8 cellular contexts compared by ENCODE assay signal in the genomic region with DNA sequence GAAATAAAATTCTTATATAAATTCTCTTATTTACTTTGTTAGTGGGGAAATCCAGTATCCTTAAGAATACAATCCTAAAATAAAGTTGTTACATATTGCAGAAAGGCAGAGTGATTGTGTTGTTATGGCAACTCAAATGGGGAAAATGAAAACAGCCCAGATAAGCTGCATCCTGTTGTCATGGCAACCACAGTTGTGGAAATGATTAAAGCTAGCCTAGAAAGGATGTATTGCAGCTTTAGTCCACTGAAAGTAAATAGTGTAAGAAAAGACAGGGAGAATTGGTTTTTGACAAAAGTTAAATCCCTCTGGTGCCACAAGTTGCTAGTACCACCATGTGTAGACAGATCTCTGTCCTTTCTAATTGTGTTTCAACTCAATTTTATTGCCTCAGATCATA. TPM values are rescaled to one million over a fixed set of nuclear protein-coding genes. Genes with fewer than 3 reads are reported as not detected.
DNase-seq lines count a peak whose midpoint lies in the region; ATAC-seq and TF ChIP-seq lines count a peak whose summit lies in the region.

No MANE protein-coding gene starts in this region.

- H3K27me3 ChIP-seq in right cardiac atrium (ENCODE audit: control insufficient read depth, insufficient read depth): no peaks in the 10 kb centered on the region

- H3K4me3 ChIP-seq in right cardiac atrium (ENCODE audit: low read length): no peak overlapping the region

- intact Hi-C loops in right cardiac atrium (cut with DNase I): no loop called here

- H3K4me1 ChIP-seq in right cardiac atrium (ENCODE audit: control insufficient read depth, insufficient read depth, low read length): peaks cover 5% of the 10 kb centered on the region

- ATAC-seq in right cardiac atrium (peak; percentile 70 to 85), GM21526 (IDR thresholded peaks at IDR 0.05; ENCODE audit: low FRiP score, unreplicated experiment) (no peak), GM18873 (IDR thresholded peaks at IDR 0.05; ENCODE audit: low FRiP score, unreplicated experiment) (no peak)

- no peak for TF ChIP-seq CTCF in GM10266 (IDR thresholded peaks at IDR 0.05; ENCODE audit: control insufficient read depth, insufficient read depth, low read depth, missing control alignments)

- no peak overlapping the region for H3K27ac ChIP-seq in right cardiac atrium (ENCODE audit: low read length)

- DNase-seq in Ammon's horn (ENCODE audit: low spot score): peak; percentile 75
- peak; percentile 9 for DNase-seq in GM10266 (ENCODE audit: extremely low spot score)
- peak; percentile 14 for DNase-seq in T-helper 22 cell (ENCODE audit: low read depth)
- DNase-seq in right cardiac atrium: no peak
- no peak for DNase-seq in kidney glomerular epithelial cell (lab: John Stamatoyannopoulos, UW)
- no peak for DNase-seq in SHP77 (lab: John Stamatoyannopoulos, UW)

- no peaks in the 10 kb centered on the region for H3K9me3 ChIP-seq in right cardiac atrium (ENCODE audit: control insufficient read depth, low read length)

RNA-seq across cellular contexts. Expression of a gene that starts 43.2 kb away (rescaled TPM):
- total RNA-seq in right cardiac atrium: 10 to 100 TPM; 26.4 to 35.3 (median 32.0) TPM
- 11.5 TPM for polyA plus RNA-seq in right cardiac atrium

Comparison
In these comparisons a context has a peak if more than half of its experiments do, and no peak if none do; other contexts are left out.
1. DNase-seq: peak in Ammon's horn (single experiment), GM10266 (single experiment) and T-helper 22 cell (single experiment); none in right cardiac atrium (0 of 3), kidney glomerular epithelial cell (single experiment) and SHP77 (0 of 2).
2. ATAC-seq: peak in right cardiac atrium (2 of 2); none in GM21526 (single experiment) and GM18873 (single experiment).